In the genomic region with DNA sequence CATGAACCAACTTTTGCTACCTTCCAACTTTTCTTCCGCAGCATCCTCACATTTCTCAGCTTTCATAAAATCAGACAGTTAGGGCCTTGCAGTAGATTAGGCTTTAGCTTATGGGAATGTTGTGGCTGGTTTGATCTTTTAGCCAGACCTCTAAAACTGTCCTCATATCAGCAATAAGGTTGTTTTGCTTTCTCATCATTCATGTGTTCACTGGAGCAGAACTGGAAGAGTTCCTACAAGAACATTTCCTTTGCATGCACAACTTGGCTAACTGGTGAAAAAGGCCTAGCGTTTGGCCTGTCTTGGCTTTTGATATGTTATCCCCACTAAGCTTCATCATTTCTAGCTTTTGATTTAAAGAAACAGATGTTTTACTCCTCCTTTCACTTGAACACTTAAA, we compare ENCODE assay signal across 23 cellular contexts.
"Had no signal": no experiment of that assay in that cellular context is flagged by ENCODE, and none has a peak within 500 bp of the region (broad histone marks: within the 10 kb centered on the region; RNA-seq: fewer than 3 reads in every experiment).

No MANE protein-coding gene starts in this region.

- H3K27me3 Mint-ChIP-seq: activated CD4-positive, alpha-beta memory T cell treated with anti-CD3 and anti-CD28 coated beads for 36 hours; activated CD4-positive, alpha-beta T cell treated with anti-CD3 and anti-CD28 coated beads, Interleukin-2, amount 10 ng/mL, durations not matched to agents 7 days and 5 days; activated naive CD8-positive, alpha-beta T cell; activated T-helper 17 cell treated with anti-CD3 and anti-CD28 coated beads, Interleukin-2, amount 50 U/mL, for 72 hours had no signal

- DNase-seq: activated CD4-positive, alpha-beta memory T cell treated with anti-CD3 and anti-CD28 coated beads for 36 hours; activated CD4-positive, alpha-beta T cell treated with anti-CD3 and anti-CD28 coated beads, Interleukin-2, amount 10 ng/mL, durations not matched to agents 7 days and 5 days; activated CD4-positive, CD25-positive, alpha-beta regulatory T cell; activated CD8-positive, alpha-beta memory T cell treated with anti-CD3 and anti-CD28 coated beads for 24 hours; activated gamma-delta T cell; activated naive CD4-positive, alpha-beta T cell treated with anti-CD3 and anti-CD28 coated beads for 36 hours; activated T-cell treated with anti-CD3 and anti-CD28 coated beads, Interleukin-2, amount 50 U/mL, for 48 hours; amygdala; body of pancreas; central memory CD4-positive, alpha-beta T cell; NCI-H1105 treated with DMSO at 0.1 percent for 48 hours; NCI-H1436 treated with DMSO at 0.1 percent for 48 hours; NCI-H187; NCI-H2081; NCI-H510A treated with DMSO at 0.1 percent for 48 hours; NCI-H69; PC-9; RPMI8226; T-helper 1 cell had no signal

- H3K9me3 ChIP-seq: body of pancreas had no signal

- H3K4me2 ChIP-seq: PC-9 had no signal

- H3K9me3 Mint-ChIP-seq: activated CD4-positive, alpha-beta memory T cell treated with anti-CD3 and anti-CD28 coated beads for 36 hours; activated CD4-positive, alpha-beta T cell treated with anti-CD3 and anti-CD28 coated beads, Interleukin-2, amount 10 ng/mL, durations not matched to agents 7 days and 5 days; activated naive CD4-positive, alpha-beta T cell treated with anti-CD3 and anti-CD28 coated beads for 36 hours; activated T-helper 17 cell treated with anti-CD3 and anti-CD28 coated beads, Interleukin-2, amount 50 U/mL, for 72 hours had no signal

- H3K36me3 Mint-ChIP-seq: activated CD4-positive, alpha-beta memory T cell treated with anti-CD3 and anti-CD28 coated beads for 36 hours; activated naive CD8-positive, alpha-beta T cell had no signal

- H3K27me3 ChIP-seq: body of pancreas had no signal

- H3K4me3 ChIP-seq: body of pancreas, PC-9, SK-N-MC had no signal

- H3K4me3 Mint-ChIP-seq: activated CD4-positive, alpha-beta memory T cell treated with anti-CD3 and anti-CD28 coated beads for 36 hours; activated CD4-positive, alpha-beta T cell treated with anti-CD3 and anti-CD28 coated beads, Interleukin-2, amount 10 ng/mL, durations not matched to agents 7 days and 5 days; activated naive CD4-positive, alpha-beta T cell treated with anti-CD3 and anti-CD28 coated beads for 36 hours; activated naive CD8-positive, alpha-beta T cell; activated T-helper 17 cell treated with anti-CD3 and anti-CD28 coated beads, Interleukin-2, amount 50 U/mL, for 72 hours had no signal

- H3K4me1 ChIP-seq: body of pancreas had no signal

- H3K27ac Mint-ChIP-seq: activated CD4-positive, alpha-beta memory T cell treated with anti-CD3 and anti-CD28 coated beads for 36 hours; activated CD4-positive, alpha-beta T cell treated with anti-CD3 and anti-CD28 coated beads, Interleukin-2, amount 10 ng/mL, durations not matched to agents 7 days and 5 days; activated naive CD4-positive, alpha-beta T cell treated with anti-CD3 and anti-CD28 coated beads for 36 hours; activated naive CD8-positive, alpha-beta T cell; activated T-helper 17 cell treated with anti-CD3 and anti-CD28 coated beads, Interleukin-2, amount 50 U/mL, for 72 hours had no signal

- H3K4me1 Mint-ChIP-seq: activated CD4-positive, alpha-beta T cell treated with anti-CD3 and anti-CD28 coated beads, Interleukin-2, amount 10 ng/mL, durations not matched to agents 7 days and 5 days; activated T-helper 17 cell treated with anti-CD3 and anti-CD28 coated beads, Interleukin-2, amount 50 U/mL, for 72 hours had no signal

- H3K27ac ChIP-seq: body of pancreas, PC-9, SK-N-MC, VCaP had no signal
